ENCODE assay signal across 9 cellular contexts in genomic region chr12:57783466-57783801, GRCh38. TPM values are rescaled to one million over a fixed set of nuclear protein-coding genes. Genes with fewer than 3 reads are reported as not detected.
DNase-seq lines count a peak whose midpoint lies in the region; ATAC-seq, FAIRE-seq and TF ChIP-seq lines count a peak whose summit lies in the region.
"Had no signal": no experiment of that assay in that cellular context is flagged by ENCODE, and none has a peak within 500 bp of the region (broad histone marks: within the 10 kb centered on the region; RNA-seq: fewer than 3 reads in every experiment).

No MANE protein-coding gene starts in this region.

- FAIRE-seq in GM12891 (lab: Jason Lieb, UNC): no peak

- TF ChIP-seq POLR2A in GM12891 (IDR thresholded peaks at IDR 0.05; ENCODE audit: low read depth, low read length): no peak

- DNase-seq in SK-N-MC (ENCODE audit: low read depth, low spot score) (no peak), fibroblast of the aortic adventitia (ENCODE audit: low read depth) (no peak), SIG-M5 treated with dmso at 0.1 percent for 504 hours (lab: John Stamatoyannopoulos, UW; ENCODE audit: unreplicated experiment) (no peak), GM13976 (ENCODE audit: low spot score) (no peak), GM12891 (ENCODE audit: insufficient read length, low spot score) (no peak)
- DNase-seq: substantia nigra had no signal

- no peaks in the 10 kb centered on the region for H3K9me3 ChIP-seq in SK-N-MC (ENCODE audit: low read depth, low read length)

- H3K27me3 ChIP-seq in rectal smooth muscle tissue (ENCODE audit: control insufficient read depth, insufficient read depth, low read length): no peaks in the 10 kb centered on the region

- no peak overlapping the region for H3K27ac ChIP-seq in SK-N-MC
- no peak overlapping the region for H3K27ac ChIP-seq in rectal smooth muscle tissue (ENCODE audit: low read depth, low read length)

- TF ChIP-seq CTCF in fibroblast of the aortic adventitia (IDR thresholded peaks at IDR 0.05; ENCODE audit: insufficient read depth, low read length) (no peak), GM13976 (IDR thresholded peaks at IDR 0.05; ENCODE audit: borderline replicate concordance, control extremely low read depth, extremely low read depth, insufficient read depth, missing control alignments) (no peak)

- peaks cover 3% of the 10 kb centered on the region for H3K4me1 ChIP-seq in rectal smooth muscle tissue (ENCODE audit: control insufficient read depth, insufficient read depth, low read length)

- H3K4me3 ChIP-seq in GM08714 (ENCODE audit: low read length) (peak overlapping the region; percentile 92), SK-N-MC (peak overlapping the region; percentile 87), fibroblast of the aortic adventitia (ENCODE audit: low read depth, low read length) (peak overlapping the region; percentile 100), rectal smooth muscle tissue (ENCODE audit: low read length) (peak overlapping the region; percentile 99)

- H3K36me3 ChIP-seq in SK-N-MC (ENCODE audit: insufficient read depth, low read length) (peaks cover 37% of the 10 kb centered on the region), rectal smooth muscle tissue (ENCODE audit: control insufficient read depth, insufficient read depth, low read length) (peaks cover 17% of the 10 kb centered on the region)

- in situ Hi-C loops in GM13976 (cut with MboI; ENCODE audit: low sequenced_read_pairs, unreplicated experiment): no loop called here

- H3K9ac ChIP-seq in SK-N-MC (ENCODE audit: insufficient read length) (peak overlapping the region; percentile 91), rectal smooth muscle tissue (ENCODE audit: low read length) (no peak overlapping the region)

- no peak for ATAC-seq in HG02571 (IDR thresholded peaks at IDR 0.05; ENCODE audit: unreplicated experiment)

TF ChIP-seq in GM12891, 5 proteins besides CTCF, POLR2A, EP300 and RAD21:
- TF ChIP-seq POLR2AphosphoS5 (IDR thresholded peaks at IDR 0.05; ENCODE audit: low read depth, low read length) (no peak), PAX5 (IDR thresholded peaks at IDR 0.05; ENCODE audit: insufficient read depth, low read length, severe bottlenecking) (no peak), POU2F2 (IDR thresholded peaks at IDR 0.05; ENCODE audit: low read depth, low read length) (no peak), TAF1 (IDR thresholded peaks at IDR 0.05; ENCODE audit: low read depth, low read length) (no peak), SPI1 (IDR thresholded peaks at IDR 0.05; ENCODE audit: low read depth, low read length) (no peak)

RNA-seq across cellular contexts. Expression of gene TSFM, which starts 0.8 kb away (rescaled TPM):
- total RNA-seq in fibroblast of the aortic adventitia (ENCODE audit: low replicate concordance): 16.2 and 19.9 TPM in 2 replicates
- polyA plus RNA-seq in GM12891 (2012; ENCODE audit: low read depth, missing spikeins): 41.6 TPM

RNA-seq across cellular contexts. Expression of gene EEF1AKMT3, which starts 11.0 kb away (rescaled TPM):
- total RNA-seq in fibroblast of the aortic adventitia (ENCODE audit: low replicate concordance): 3.9 and 6.6 TPM in 2 replicates
- polyA plus RNA-seq in GM12891 (2012; ENCODE audit: low read depth, missing spikeins): 2.0 TPM

RNA-seq across cellular contexts. Expression of gene METTL1, which starts 11.5 kb away (rescaled TPM):
- total RNA-seq in fibroblast of the aortic adventitia (ENCODE audit: low replicate concordance): 9.7 and 10.5 TPM in 2 replicates
- polyA plus RNA-seq in GM12891 (2012; ENCODE audit: low read depth, missing spikeins): 21.1 TPM

RNA-seq across cellular contexts. Expression of gene CYP27B1, which starts 16.6 kb away (rescaled TPM):
- total RNA-seq in fibroblast of the aortic adventitia (ENCODE audit: low replicate concordance): 0.45 TPM in 1 of 2 replicates, not detected in the other
- 0.85 TPM for polyA plus RNA-seq in GM12891 (2012; ENCODE audit: low read depth, missing spikeins)

RNA-seq across cellular contexts. Expression of gene MARCHF9, which starts 28.5 kb away (rescaled TPM):
- 0.57 and 2.1 TPM in 2 replicates for total RNA-seq in fibroblast of the aortic adventitia (ENCODE audit: low replicate concordance)
- polyA plus RNA-seq in GM12891 (2012; ENCODE audit: low read depth, missing spikeins): 6.8 TPM
